In the genomic region with DNA sequence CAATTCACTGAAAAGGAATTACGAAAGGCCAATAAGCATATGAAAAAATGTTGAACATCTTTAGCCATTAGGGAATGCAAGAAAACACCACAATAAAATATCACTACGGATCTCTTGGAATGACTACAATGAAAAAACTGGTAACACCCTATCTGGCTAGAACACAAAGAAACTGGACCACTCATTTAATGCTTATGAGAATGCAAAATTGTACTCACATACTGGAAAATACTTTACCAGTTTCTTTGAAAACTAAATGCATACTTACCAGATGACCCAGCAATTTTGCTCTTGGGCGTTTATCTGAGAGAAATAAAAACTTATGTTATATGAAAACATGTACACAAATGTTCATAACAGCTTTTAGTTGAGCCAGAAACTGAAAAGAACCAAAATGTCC, we compare ENCODE assay signal across 2 cellular contexts.
TF ChIP-seq lines count a peak whose summit lies in the region.

No MANE protein-coding gene starts in this region.

TF ChIP-seq in IMR-90, 13 proteins besides CTCF, POLR2A, EP300 and RAD21:
- TF ChIP-seq SMC3 (IDR thresholded peaks at IDR 0.05; ENCODE audit: low read depth, low read length) (no peak), RFX5 (IDR thresholded peaks at IDR 0.05; ENCODE audit: low read depth, low read length) (no peak)

TF ChIP-seq in HepG2, 621 proteins besides CTCF, POLR2A, EP300 and RAD21:
- TF ChIP-seq TFE3 (CRISPR knock-in tag; IDR thresholded peaks at IDR 0.05) = no peak
- no peak for TF ChIP-seq KAT2B (IDR thresholded peaks at IDR 0.05; ENCODE audit: borderline replicate concordance, low read depth, low read length)
- TF ChIP-seq ZNF780A (CRISPR knock-in tag; IDR thresholded peaks at IDR 0.05) = no peak
- TF ChIP-seq NFIC (IDR thresholded peaks at IDR 0.05; ENCODE audit: low read length) = no peak
